9 cellular contexts compared by ENCODE assay signal in genomic region chr2:202035089-202035940, GRCh38. TPM values are rescaled to one million over a fixed set of nuclear protein-coding genes. Genes with fewer than 3 reads are reported as not detected.
A peak's percentile ranks its signal among the peaks of the same experiment; 100 is the strongest.
DNase-seq lines count a peak whose midpoint lies in the region; ATAC-seq and TF ChIP-seq lines count a peak whose summit lies in the region.
"Had no signal": no experiment of that assay in that cellular context is flagged by ENCODE, and none has a peak within 500 bp of the region (broad histone marks: within the 10 kb centered on the region; RNA-seq: fewer than 3 reads in every experiment).

No MANE protein-coding gene starts in this region.

- no peaks in the 10 kb centered on the region for H3K79me1 ChIP-seq in mesendoderm (ENCODE audit: low read length)

- H3K4me2 ChIP-seq in mesendoderm (ENCODE audit: low read length): peak overlapping the region; percentile 55

- H3K36me3 Mint-ChIP-seq in stimulated activated effector memory CD8-positive, alpha-beta T cell treated with anti-CD3 and anti-CD28 coated beads, Interleukin-12 subunit alpha, Interleukin-12 subunit beta, amount 100 ng/mL, for 72 hours: no peaks in the 10 kb centered on the region
- H3K36me3 Mint-ChIP-seq: naive thymus-derived CD8-positive, alpha-beta T cell had no signal

- in situ Hi-C loops in KBM-7 (cut with MboI; ENCODE audit: low pct_unique_long_range_greater_than_20kb, low sequenced_read_pairs): no loop called here

- no peaks in the 10 kb centered on the region for H3K4me1 ChIP-seq in mesendoderm (ENCODE audit: control insufficient read depth, low read depth, low read length)
- H3K4me1 ChIP-seq in tibial nerve: peaks cover 0 to 76% (median 21%) of the 10 kb centered on the region in 4 donors

- TF ChIP-seq CTCF in tibial nerve (IDR thresholded peaks at IDR 0.05): peak; percentile 22 to 77 (median 55)

- H3K4me3 ChIP-seq in SK-N-MC: peak overlapping the region; percentile 96
- peak overlapping the region; percentile 86 for H3K4me3 ChIP-seq in mesendoderm (ENCODE audit: low read length)
- peak overlapping the region; percentile 64 to 88 (median 70) for H3K4me3 ChIP-seq in tibial nerve

- peak overlapping the region; percentile 12 for H2BK5ac ChIP-seq in mesendoderm (ENCODE audit: low read length)

- no peaks in the 10 kb centered on the region for H3K36me3 ChIP-seq in SK-N-MC (ENCODE audit: insufficient read depth, low read length)
- no peaks in the 10 kb centered on the region for H3K36me3 ChIP-seq in mesendoderm (ENCODE audit: control insufficient read depth, insufficient read depth, low read length)
- peaks cover 0 to 4% (median 0%) of the 10 kb centered on the region in 3 donors for H3K36me3 ChIP-seq in tibial nerve

- peak overlapping the region; percentile 96 for H3K56ac ChIP-seq in mesendoderm (ENCODE audit: low read length)

- no peak for TF ChIP-seq EP300 in tibial nerve (IDR thresholded peaks at IDR 0.05)

- H2BK120ac ChIP-seq in mesendoderm (ENCODE audit: low read depth, low read length): no peak overlapping the region

- H3K27me3 ChIP-seq in mesendoderm (ENCODE audit: insufficient read depth, low read length, poor library complexity): no peaks in the 10 kb centered on the region
- H3K27me3 ChIP-seq in tibial nerve: peaks cover 0 to 4% of the 10 kb centered on the region in 2 donors

- peaks cover 9% of the 10 kb centered on the region for H3K4me1 Mint-ChIP-seq in stimulated activated effector memory CD8-positive, alpha-beta T cell treated with anti-CD3 and anti-CD28 coated beads, Interleukin-12 subunit alpha, Interleukin-12 subunit beta, amount 100 ng/mL, for 72 hours

- no peaks in the 10 kb centered on the region for H3K9me3 Mint-ChIP-seq in stimulated activated effector memory CD8-positive, alpha-beta T cell treated with anti-CD3 and anti-CD28 coated beads, Interleukin-12 subunit alpha, Interleukin-12 subunit beta, amount 100 ng/mL, for 72 hours

- H3K23ac ChIP-seq in mesendoderm (ENCODE audit: low read length): peak overlapping the region; percentile 80

- H4K8ac ChIP-seq in mesendoderm (ENCODE audit: low read depth, low read length): no peak overlapping the region

- TF ChIP-seq POLR2A in tibial nerve (IDR thresholded peaks at IDR 0.05): no peak

- H2AK5ac ChIP-seq in mesendoderm (ENCODE audit: low read length): no peak overlapping the region

- WGBS in mesendoderm (ENCODE audit: extremely low coverage, insufficient coverage, low lambda C conversion rate): no CpG with 5 or more reads among the region's 78 CpGs
- WGBS in tibial nerve, 2 donors: 17 to 65% methylated on average over 7 to 43 of the region's 78 CpGs

- H3K4me3 Mint-ChIP-seq in stimulated activated effector memory CD8-positive, alpha-beta T cell treated with anti-CD3 and anti-CD28 coated beads, Interleukin-12 subunit alpha, Interleukin-12 subunit beta, amount 100 ng/mL, for 72 hours: no peak overlapping the region

- no peak overlapping the region for H4K5ac ChIP-seq in mesendoderm (ENCODE audit: low read length)

- no peak overlapping the region for H3K27ac Mint-ChIP-seq in stimulated activated effector memory CD8-positive, alpha-beta T cell treated with anti-CD3 and anti-CD28 coated beads, Interleukin-12 subunit alpha, Interleukin-12 subunit beta, amount 100 ng/mL, for 72 hours

- H3K79me2 ChIP-seq in mesendoderm (ENCODE audit: control insufficient read depth, insufficient read depth, low read length): peaks cover 37% of the 10 kb centered on the region

- H3K4ac ChIP-seq in mesendoderm (ENCODE audit: low read depth, low read length): no peak overlapping the region

- ATAC-seq in stimulated activated effector memory CD8-positive, alpha-beta T cell treated with anti-CD3 and anti-CD28 coated beads, Interleukin-12 subunit alpha, Interleukin-12 subunit beta, amount 100 ng/mL, for 72 hours: no peak

- H3K9me3 ChIP-seq in SK-N-MC (ENCODE audit: low read depth, low read length): no peaks in the 10 kb centered on the region
- no peaks in the 10 kb centered on the region for H3K9me3 ChIP-seq in tibial nerve

- peak; percentile 62 for DNase-seq in ELR (ENCODE audit: low read depth)
- DNase-seq in SK-N-MC (ENCODE audit: low read depth, low spot score): no peak
- DNase-seq in ecto neural progenitor cell (ENCODE audit: low spot score): peak; percentile 80
- DNase-seq in mesendoderm: peak; percentile 82
- peak; percentile 42 to 59 for DNase-seq in tibial nerve (ENCODE audit: low spot score in 2 of 2)
- no peak for DNase-seq in KBM-7
- DNase-seq in stimulated activated effector memory CD8-positive, alpha-beta T cell treated with anti-CD3 and anti-CD28 coated beads, Interleukin-12 subunit alpha, Interleukin-12 subunit beta, amount 100 ng/mL, for 72 hours (ENCODE audit: low spot score in 2 of 2): no peak
- no peak for DNase-seq in GF-D8 (lab: John Stamatoyannopoulos, UW)

- no peak overlapping the region for H3K27ac ChIP-seq in SK-N-MC
- peak overlapping the region; percentile 96 for H3K27ac ChIP-seq in mesendoderm (ENCODE audit: low read depth, low read length)
- H3K27ac ChIP-seq in tibial nerve: peak overlapping the region; percentile 84 to 99 (median 94)

- H2BK15ac ChIP-seq in mesendoderm (replicated peaks; ENCODE audit: low read depth): no peak overlapping the region

- no peak overlapping the region for H3K9ac ChIP-seq in SK-N-MC (ENCODE audit: insufficient read length)
- H3K9ac ChIP-seq in mesendoderm (ENCODE audit: low read length): peak overlapping the region; percentile 92

- H3K18ac ChIP-seq in mesendoderm (ENCODE audit: low read length): peak overlapping the region; percentile 78

RNA-seq across cellular contexts. Expression of gene FZD7, which starts 1.7 kb away (rescaled TPM):
- 61.4 TPM for polyA plus RNA-seq in mesendoderm (2013, experiment 1 of 2)
- polyA plus RNA-seq in mesendoderm (2013, experiment 2 of 2): 60.0 TPM
- total RNA-seq in tibial nerve: 10 to 100 TPM in 2 of 4 donors, 1 to 10 TPM in 2; 7.2 to 14.2 (median 11.1) TPM

RNA-seq across cellular contexts. Expression of gene KIAA2012, which starts 37.7 kb away (rescaled TPM):
- polyA plus RNA-seq in mesendoderm (2013, experiment 1 of 2): not detected
- polyA plus RNA-seq in mesendoderm (2013, experiment 2 of 2): not detected
- total RNA-seq in tibial nerve: not detected
- total RNA-seq: naive thymus-derived CD8-positive, alpha-beta T cell had no signal
- polyA plus RNA-seq: naive thymus-derived CD8-positive, alpha-beta T cell had no signal

Comparison
In these comparisons a context has a peak if more than half of its experiments do, and no peak if none do; other contexts are left out.
1. DNase-seq: peak in ELR (single experiment), ecto neural progenitor cell (single experiment), mesendoderm (single experiment) and tibial nerve (2 of 2); none in SK-N-MC (single experiment), KBM-7 (single experiment), stimulated activated effector memory CD8-positive, alpha-beta T cell treated with anti-CD3 and anti-CD28 coated beads, Interleukin-12 subunit alpha, Interleukin-12 subunit beta, amount 100 ng/mL, for 72 hours (0 of 2) and GF-D8 (single experiment).
2. Peak in every context shown above with its lines, with median percentiles within 50 percentile points of each other: H3K4me3 ChIP-seq.